ENCODE assay signal across 12 cellular contexts in the genomic region with DNA sequence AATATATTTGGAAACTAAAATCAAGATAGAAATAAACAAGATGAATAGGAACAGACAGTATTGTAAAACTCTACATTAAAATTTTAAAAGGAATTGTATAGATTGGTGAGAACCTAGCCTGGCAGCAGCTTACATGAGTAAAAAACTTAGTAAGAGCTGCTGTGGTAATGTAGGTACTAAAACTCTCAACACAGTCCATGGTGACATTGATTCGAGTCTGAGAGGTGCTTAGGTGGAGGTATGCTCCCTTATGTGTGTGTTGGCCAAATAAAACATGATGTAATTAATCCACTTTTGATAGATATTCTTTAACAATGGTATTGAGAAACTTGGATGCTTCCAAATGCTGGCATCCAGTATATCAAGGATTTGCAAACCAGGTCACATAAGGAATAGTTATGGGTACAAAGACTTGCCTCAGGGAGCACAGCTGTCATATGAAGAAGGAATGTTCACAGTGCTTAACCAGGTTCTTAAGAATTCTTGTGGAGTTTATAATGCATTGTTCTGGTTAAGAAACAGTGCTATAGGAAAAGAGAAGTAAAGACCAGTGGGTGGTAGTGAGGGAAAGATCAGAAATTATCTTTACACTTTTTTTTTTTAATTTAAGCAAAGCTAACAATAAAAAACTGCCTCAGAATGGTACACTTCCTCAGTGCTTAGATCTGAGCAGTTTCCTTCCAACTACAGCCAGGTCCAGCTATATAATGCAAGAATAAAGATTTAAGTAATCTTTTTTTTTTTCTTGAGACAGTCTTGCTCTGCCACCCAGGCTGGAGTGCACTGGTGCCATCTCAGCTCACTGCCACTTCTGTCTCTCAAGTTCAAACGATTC. TPM values are rescaled to one million over a fixed set of nuclear protein-coding genes. Genes with fewer than 3 reads are reported as not detected.
A peak's percentile ranks its signal among the peaks of the same experiment; 100 is the strongest.
DNase-seq lines count a peak whose midpoint lies in the region; ATAC-seq, FAIRE-seq and TF ChIP-seq lines count a peak whose summit lies in the region.
"Had no signal": no experiment of that assay in that cellular context is flagged by ENCODE, and none has a peak within 500 bp of the region (broad histone marks: within the 10 kb centered on the region; RNA-seq: fewer than 3 reads in every experiment).

No MANE protein-coding gene starts in this region.

- no peak overlapping the region for H3K4ac ChIP-seq in trophoblast cell (ENCODE audit: low read depth, low read length)

- H3K4me1 ChIP-seq in trophoblast cell (ENCODE audit: control insufficient read depth in 1 of 2, insufficient read depth in 2 of 2, low read length in 2 of 2) (no peaks in the 10 kb centered on the region), gastroesophageal sphincter (peaks cover under 1 to 75% (median 11%) of the 10 kb centered on the region in 3 donors)

- DNase-seq in GM12865 (ENCODE audit: low read depth) (peak; percentile 21), MCF 10A (ENCODE audit: unreplicated experiment) (no peak), trophoblast cell (peak; percentile 33 to 67), lower leg skin (ENCODE audit: low spot score in 2 of 2) (no peak), urothelium cell line (ENCODE audit: low spot score) (no peak)
- DNase-seq: aorta, DMS53, NCI-H774 had no signal

- no peak overlapping the region for H2AK5ac ChIP-seq in trophoblast cell (ENCODE audit: low read length)

- no peak overlapping the region for H2AFZ ChIP-seq in trophoblast cell (ENCODE audit: insufficient read depth, low read length, poor library complexity)

- H3K79me2 ChIP-seq in trophoblast cell (ENCODE audit: control insufficient read depth, insufficient read depth, low read length, poor library complexity), result no peaks in the 10 kb centered on the region

- no peak overlapping the region for H3K4me2 ChIP-seq in trophoblast cell (ENCODE audit: low read length)

- no peak overlapping the region for H3K23ac ChIP-seq in trophoblast cell (ENCODE audit: low read length)

- intact Hi-C loops in MCF 10A (cut with micrococcal nuclease) (no loop called here), lower leg skin (cut with DNase I; ENCODE audit: low total_unique reads) (no loop called here)

- TF ChIP-seq EP300 in gastroesophageal sphincter (IDR thresholded peaks at IDR 0.05), result no peak

- H2BK120ac ChIP-seq in trophoblast cell (ENCODE audit: insufficient read depth, low read length, poor library complexity), result no peak overlapping the region

- CTCF ChIA-PET in MCF 10A (lab: Yijun Ruan, JAX), result interaction anchor here (0.6 to 0.7 kb wide), 3 partner anchors 16 to 27 kb away, joined by 3 to 4 read pairs (median 3); no protein-coding TSS in a partner anchor

- FAIRE-seq in urothelium cell line (lab: Jason Lieb, UNC), result no peak
- FAIRE-seq: endometrium, HTR-8/SVneo had no signal

- no peaks in the 10 kb centered on the region for H3K79me1 ChIP-seq in trophoblast cell (ENCODE audit: low read length)

- BruUV-seq in MCF 10A (replicated peaks; lab: Mats Ljungman, UMichigan), result no TSS peak

- H3K9ac ChIP-seq in trophoblast cell (ENCODE audit: low read length), result no peak overlapping the region

- H3K27me3 ChIP-seq in trophoblast cell (ENCODE audit: insufficient read depth, low read length), result no peaks in the 10 kb centered on the region
- no peaks in the 10 kb centered on the region for H3K27me3 ChIP-seq in gastroesophageal sphincter

- H2BK12ac ChIP-seq in trophoblast cell (ENCODE audit: low read length), result no peak overlapping the region

- H3K27ac ChIP-seq in trophoblast cell (ENCODE audit: low read depth, low read length), result no peak overlapping the region
- H3K27ac ChIP-seq in gastroesophageal sphincter, result no peak overlapping the region

- H3K18ac ChIP-seq in trophoblast cell (ENCODE audit: low read length), result no peak overlapping the region

- no CpG with 5 or more reads among the region's 2 CpGs for WGBS in trophoblast cell (ENCODE audit: extremely low coverage, insufficient coverage, insufficient read length)
- WGBS in lower leg skin, 2 donors, result 68% methylated on average over 2 of the region's 2 CpGs
- WGBS in gastroesophageal sphincter (ENCODE audit: low coverage in 1 of 2), 2 donors, result 78 to 84% methylated on average over 2 of the region's 2 CpGs

- no peaks in the 10 kb centered on the region for H3K9me3 ChIP-seq in trophoblast cell (ENCODE audit: insufficient read depth, low read depth, low read length)
- peaks cover 0 to 4% (median 0%) of the 10 kb centered on the region in 3 donors for H3K9me3 ChIP-seq in gastroesophageal sphincter

- peaks cover 33% of the 10 kb centered on the region for H3K4me1 Mint-ChIP-seq in MCF 10A (ENCODE audit: insufficient read depth, unreplicated experiment)

- H3K4me3 Mint-ChIP-seq in MCF 10A (ENCODE audit: unreplicated experiment), result peak overlapping the region; percentile 65

- ATAC-seq in HG02610 (IDR thresholded peaks at IDR 0.05; ENCODE audit: unreplicated experiment) (peak; percentile 31), gastroesophageal sphincter (no peak)

- H3K9me3 Mint-ChIP-seq in MCF 10A (ENCODE audit: unreplicated experiment), result no peaks in the 10 kb centered on the region

- H3K36me3 ChIP-seq in trophoblast cell (ENCODE audit: control insufficient read depth in 1 of 2, insufficient read depth in 2 of 2, low read length in 2 of 2) (peaks cover 1 to 4% of the 10 kb centered on the region in 2 experiments), gastroesophageal sphincter (peaks cover 0 to 14% of the 10 kb centered on the region in 2 donors)

- H4K8ac ChIP-seq in trophoblast cell (ENCODE audit: low read depth, low read length), result no peak overlapping the region

- no peaks in the 10 kb centered on the region for H3K27me3 Mint-ChIP-seq in MCF 10A (ENCODE audit: insufficient read depth, unreplicated experiment)

- peak overlapping the region; percentile 92 for H3K27ac Mint-ChIP-seq in MCF 10A (ENCODE audit: low read depth, unreplicated experiment)

- H3K14ac ChIP-seq in trophoblast cell (ENCODE audit: low read length), result no peak overlapping the region

- H3K4me3 ChIP-seq in GM12865 (ENCODE audit: low read depth, low read length) (no peak overlapping the region), trophoblast cell (ENCODE audit: low read depth, low read length) (no peak overlapping the region), lower leg skin (ENCODE audit: low read depth, poor library complexity, severe bottlenecking) (no peak overlapping the region), gastroesophageal sphincter (peak overlapping the region in 1 of 2 donors; percentile 8)

- POLR2A ChIA-PET in MCF 10A (lab: Yijun Ruan, JAX), result interaction anchor here (0.6 to 1.7 kb wide), 13 partner anchors 10 to 181 kb away, joined by 3 to 10 read pairs (median 4); partner anchors contain the start of genes IL20RB, NCK1 and STAG1

- TF ChIP-seq POLR2A in lower leg skin (IDR thresholded peaks at IDR 0.05), result no peak
- TF ChIP-seq POLR2A in gastroesophageal sphincter (IDR thresholded peaks at IDR 0.05), result no peak

- no peak overlapping the region for H2BK5ac ChIP-seq in trophoblast cell (ENCODE audit: low read depth, low read length, poor library complexity)

- peaks cover 60% of the 10 kb centered on the region for H3K36me3 Mint-ChIP-seq in MCF 10A (ENCODE audit: insufficient read depth, unreplicated experiment)

- no peak overlapping the region for H4K91ac ChIP-seq in trophoblast cell (ENCODE audit: low read depth, low read length)

- no peak for TF ChIP-seq CTCF in GM12865 (IDR thresholded peaks at IDR 0.05; ENCODE audit: insufficient read depth, low read depth, low read length, missing control alignments)
- TF ChIP-seq CTCF in MCF 10A (IDR thresholded peaks at IDR 0.05; ENCODE audit: unreplicated experiment), result no peak
- TF ChIP-seq CTCF in lower leg skin (IDR thresholded peaks at IDR 0.05), result no peak
- TF ChIP-seq CTCF in gastroesophageal sphincter (IDR thresholded peaks at IDR 0.05), result no peak

- no peak overlapping the region for H4K12ac ChIP-seq in trophoblast cell (ENCODE audit: low read depth, low read length)

RNA-seq across cellular contexts. Expression of gene IL20RB, which starts 24.6 kb away (rescaled TPM):
- total RNA-seq in MCF 10A (2022) (158 and 163 TPM in 2 replicates), lower leg skin (100 to 1,000 TPM; 257 to 288 (median 273) TPM), gastroesophageal sphincter (1 to 10 TPM in 2 of 4 donors, under 1 TPM in 2; 0.62 to 7.3 (median 1.0) TPM)
- 2.5 and 2.8 TPM in 2 replicates for polyA plus RNA-seq in trophoblast cell (2013)

Comparison
In these comparisons a context has a peak if more than half of its experiments do, and no peak if none do; other contexts are left out.
1. DNase-seq: peak in GM12865 (single experiment) and trophoblast cell (2 of 2); none in MCF 10A (single experiment), lower leg skin (0 of 2) and urothelium cell line (single experiment).
2. RNA of gene IL20RB, which starts 24.6 kb away (total RNA-seq): 257 to 288 TPM in lower leg skin and 158 to 163 TPM in MCF 10A; 0.62 to 7.3 TPM in gastroesophageal sphincter; every median in the first group is over 10 times any median in the second.